ENCODE assay signal across 13 cellular contexts in genomic region chr12:131130311-131130911, GRCh38.
"Had no signal": no experiment of that assay in that cellular context is flagged by ENCODE, and none has a peak within 500 bp of the region (broad histone marks: within the 10 kb centered on the region; RNA-seq: fewer than 3 reads in every experiment).

No MANE protein-coding gene starts in this region.

- H3K9me3 Mint-ChIP-seq: activated naive CD8-positive, alpha-beta T cell treated with anti-CD3 and anti-CD28 coated beads, Interleukin-2, amount 50 U/mL, for 24 hours; naive thymus-derived CD8-positive, alpha-beta T cell had no signal

- H3K36me3 Mint-ChIP-seq: memory B cell; naive thymus-derived CD8-positive, alpha-beta T cell had no signal

- H3K4me1 Mint-ChIP-seq: naive thymus-derived CD8-positive, alpha-beta T cell had no signal

- H2AFZ ChIP-seq: hepatocyte had no signal

- H3K27me3 ChIP-seq: breast epithelium, dorsolateral prefrontal cortex, hepatocyte, uterus had no signal

- H3K27ac Mint-ChIP-seq: activated naive CD8-positive, alpha-beta T cell treated with anti-CD3 and anti-CD28 coated beads, Interleukin-2, amount 50 U/mL, for 24 hours; memory B cell; T-helper 1 cell treated with Interleukin-12 subunit alpha and Interleukin-12 subunit beta and Interleukin-4 antibody, amounts not matched to agents 30 μg/mL and 1 μg/mL, for 36 hours had no signal

- H3K36me3 ChIP-seq: breast epithelium, uterus, WERI-Rb-1 had no signal

- H3K4me3 Mint-ChIP-seq: activated naive CD8-positive, alpha-beta T cell treated with anti-CD3 and anti-CD28 coated beads, Interleukin-2, amount 50 U/mL, for 24 hours; memory B cell; naive thymus-derived CD8-positive, alpha-beta T cell; T-helper 1 cell treated with Interleukin-12 subunit alpha and Interleukin-12 subunit beta and Interleukin-4 antibody, amounts not matched to agents 30 μg/mL and 1 μg/mL, for 36 hours had no signal

- H3K9me3 ChIP-seq: breast epithelium, uterus had no signal

- H3K4me3 ChIP-seq: breast epithelium, dorsolateral prefrontal cortex, hepatocyte, uterus had no signal

- ATAC-seq: activated naive CD8-positive, alpha-beta T cell treated with anti-CD3 and anti-CD28 coated beads, Interleukin-2, amount 50 U/mL, for 24 hours; left ventricle myocardium superior; naive thymus-derived CD8-positive, alpha-beta T cell had no signal

- H3K4me2 ChIP-seq: hepatocyte had no signal

- H3K27me3 Mint-ChIP-seq: activated naive CD8-positive, alpha-beta T cell treated with anti-CD3 and anti-CD28 coated beads, Interleukin-2, amount 50 U/mL, for 24 hours; naive thymus-derived CD8-positive, alpha-beta T cell had no signal

- DNase-seq: activated CD4-positive, alpha-beta T cell treated with anti-CD3 and anti-CD28 coated beads for 4 hours; activated naive CD4-positive, alpha-beta T cell treated with Interleukin-2 at 50 U/mL for 16 hours; activated naive CD8-positive, alpha-beta T cell treated with anti-CD3 and anti-CD28 coated beads, Interleukin-2, amount 50 U/mL, for 24 hours; left ventricle myocardium superior; occipital lobe; uterus had no signal

- H3K27ac ChIP-seq: breast epithelium, hepatocyte, uterus had no signal
